2 cellular contexts compared by ENCODE assay signal in genomic region chr7:127690337-127690736, GRCh38.
TF ChIP-seq lines count a peak whose summit lies in the region.

No MANE protein-coding gene starts in this region.

TF ChIP-seq in neural cell, 6 proteins besides CTCF, POLR2A, EP300 and RAD21 (continued from another document):
- TF ChIP-seq REST (IDR thresholded peaks at IDR 0.05; ENCODE audit: borderline replicate concordance) (peak; percentile 56), POLR2AphosphoS5 (IDR thresholded peaks at IDR 0.05) (peak; percentile 99), MXI1 (conservative IDR thresholded peaks at IDR 0.05; ENCODE audit: poor library complexity, severe bottlenecking) (no peak)

TF ChIP-seq in SK-N-SH treated with all-trans-retinoic acid at 6 μM for 48 hours, 23 proteins besides CTCF, POLR2A, EP300 and RAD21 (continued from another document):
- TF ChIP-seq POU6F1 (CRISPR knock-in tag; IDR thresholded peaks at IDR 0.05; ENCODE audit: borderline replicate concordance, low read depth) (no peak), TSHZ2 (CRISPR knock-in tag; IDR thresholded peaks at IDR 0.05) (no peak), ZFP30 (CRISPR knock-in tag; IDR thresholded peaks at IDR 0.05) (no peak), ARNTL (CRISPR knock-in tag; IDR thresholded peaks at IDR 0.05; ENCODE audit: borderline replicate concordance, low read depth) (no peak), CSDC2 (CRISPR knock-in tag; IDR thresholded peaks at IDR 0.05) (no peak), GLIS3 (CRISPR knock-in tag; IDR thresholded peaks at IDR 0.05) (no peak), OSR1 (CRISPR knock-in tag; IDR thresholded peaks at IDR 0.05) (no peak), ISL1 (CRISPR knock-in tag; IDR thresholded peaks at IDR 0.05) (no peak)
